ENCODE assay signal across 1 cellular context in genomic region chr12:57744777-57745484, GRCh38.
TF ChIP-seq lines count a peak whose summit lies in the region.

A gene with protein sequence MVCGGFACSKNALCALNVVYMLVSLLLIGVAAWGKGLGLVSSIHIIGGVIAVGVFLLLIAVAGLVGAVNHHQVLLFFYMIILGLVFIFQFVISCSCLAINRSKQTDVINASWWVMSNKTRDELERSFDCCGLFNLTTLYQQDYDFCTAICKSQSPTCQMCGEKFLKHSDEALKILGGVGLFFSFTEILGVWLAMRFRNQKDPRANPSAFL (plus strand): TSS chr12:57745039. CDS start chr12:57745155, 116 bp downstream.

TF ChIP-seq in HepG2, 621 proteins besides CTCF, POLR2A, EP300 and RAD21 (continues in another document):
- TF ChIP-seq, protein P1, sequence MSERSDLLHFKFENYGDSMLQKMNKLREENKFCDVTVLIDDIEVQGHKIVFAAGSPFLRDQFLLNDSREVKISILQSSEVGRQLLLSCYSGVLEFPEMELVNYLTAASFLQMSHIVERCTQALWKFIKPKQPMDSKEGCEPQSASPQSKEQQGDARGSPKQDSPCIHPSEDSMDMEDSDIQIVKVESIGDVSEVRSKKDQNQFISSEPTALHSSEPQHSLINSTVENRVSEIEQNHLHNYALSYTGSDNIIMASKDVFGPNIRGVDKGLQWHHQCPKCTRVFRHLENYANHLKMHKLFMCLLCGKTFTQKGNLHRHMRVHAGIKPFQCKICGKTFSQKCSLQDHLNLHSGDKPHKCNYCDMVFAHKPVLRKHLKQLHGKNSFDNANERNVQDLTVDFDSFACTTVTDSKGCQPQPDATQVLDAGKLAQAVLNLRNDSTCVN (CRISPR knock-in tag; IDR thresholded peaks at IDR 0.05; ENCODE audit: borderline replicate concordance), result no peak
- no peak for TF ChIP-seq ZNF446 (CRISPR knock-in tag; IDR thresholded peaks at IDR 0.05)
- peak; percentile 68 for TF ChIP-seq ETV5 (CRISPR knock-in tag; IDR thresholded peaks at IDR 0.05; ENCODE audit: borderline replicate concordance)
- TF ChIP-seq ARNT2 (CRISPR knock-in tag; IDR thresholded peaks at IDR 0.05; ENCODE audit: low read depth), result no peak
- 0 out of 2 replicates have a peak, but pooled peaks have one; percentile 12 for TF ChIP-seq ARID2 (CRISPR knock-in tag; IDR thresholded peaks at IDR 0.05; ENCODE audit: borderline replicate concordance)
- TF ChIP-seq EED (CRISPR knock-in tag; IDR thresholded peaks at IDR 0.05), result no peak
- TF ChIP-seq MED1 (CRISPR knock-in tag; IDR thresholded peaks at IDR 0.05), result 0 out of 2 replicates have a peak, but pooled peaks have one; percentile 25
- no peak for TF ChIP-seq KAT7 (CRISPR knock-in tag; IDR thresholded peaks at IDR 0.05; ENCODE audit: borderline replicate concordance)
- TF ChIP-seq, protein P2, sequence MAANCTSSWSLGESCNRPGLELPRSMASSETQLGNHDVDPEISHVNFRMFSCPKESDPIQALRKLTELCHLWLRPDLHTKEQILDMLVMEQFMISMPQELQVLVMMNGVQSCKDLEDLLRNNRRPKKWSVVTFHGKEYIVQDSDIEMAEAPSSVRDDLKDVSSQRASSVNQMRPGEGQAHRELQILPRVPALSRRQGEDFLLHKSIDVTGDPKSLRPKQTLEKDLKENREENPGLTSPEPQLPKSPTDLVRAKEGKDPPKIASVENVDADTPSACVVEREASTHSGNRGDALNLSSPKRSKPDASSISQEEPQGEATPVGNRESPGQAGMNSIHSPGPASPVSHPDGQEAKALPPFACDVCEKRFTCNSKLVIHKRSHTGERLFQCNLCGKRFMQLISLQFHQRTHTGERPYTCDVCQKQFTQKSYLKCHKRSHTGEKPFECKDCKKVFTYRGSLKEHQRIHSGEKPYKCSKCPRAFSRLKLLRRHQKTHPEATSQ (CRISPR knock-in tag; IDR thresholded peaks at IDR 0.05; ENCODE audit: borderline replicate concordance), result no peak
- TF ChIP-seq FLYWCH1 (CRISPR knock-in tag; IDR thresholded peaks at IDR 0.05), result no peak
- TF ChIP-seq SAFB2 (CRISPR knock-in tag; IDR thresholded peaks at IDR 0.05; ENCODE audit: borderline replicate concordance, low read depth), result no peak
- TF ChIP-seq ZKSCAN5 (CRISPR knock-in tag; IDR thresholded peaks at IDR 0.05), result no peak
- TF ChIP-seq FIP1L1 (IDR thresholded peaks at IDR 0.05; ENCODE audit: borderline replicate concordance, insufficient read depth, low read depth, low read length), result no peak
- TF ChIP-seq SRSF4 (IDR thresholded peaks at IDR 0.05; ENCODE audit: low read depth, low read length, poor library complexity, severe bottlenecking), result no peak
- TF ChIP-seq, protein P3, sequence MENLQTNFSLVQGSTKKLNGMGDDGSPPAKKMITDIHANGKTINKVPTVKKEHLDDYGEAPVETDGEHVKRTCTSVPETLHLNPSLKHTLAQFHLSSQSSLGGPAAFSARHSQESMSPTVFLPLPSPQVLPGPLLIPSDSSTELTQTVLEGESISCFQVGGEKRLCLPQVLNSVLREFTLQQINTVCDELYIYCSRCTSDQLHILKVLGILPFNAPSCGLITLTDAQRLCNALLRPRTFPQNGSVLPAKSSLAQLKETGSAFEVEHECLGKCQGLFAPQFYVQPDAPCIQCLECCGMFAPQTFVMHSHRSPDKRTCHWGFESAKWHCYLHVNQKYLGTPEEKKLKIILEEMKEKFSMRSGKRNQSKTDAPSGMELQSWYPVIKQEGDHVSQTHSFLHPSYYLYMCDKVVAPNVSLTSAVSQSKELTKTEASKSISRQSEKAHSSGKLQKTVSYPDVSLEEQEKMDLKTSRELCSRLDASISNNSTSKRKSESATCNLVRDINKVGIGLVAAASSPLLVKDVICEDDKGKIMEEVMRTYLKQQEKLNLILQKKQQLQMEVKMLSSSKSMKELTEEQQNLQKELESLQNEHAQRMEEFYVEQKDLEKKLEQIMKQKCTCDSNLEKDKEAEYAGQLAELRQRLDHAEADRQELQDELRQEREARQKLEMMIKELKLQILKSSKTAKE (CRISPR knock-in tag; IDR thresholded peaks at IDR 0.05; ENCODE audit: borderline replicate concordance), result no peak
- no peak for TF ChIP-seq BORCS8-MEF2B (CRISPR knock-in tag; IDR thresholded peaks at IDR 0.05)
- no peak for TF ChIP-seq ZNF788 (CRISPR knock-in tag; IDR thresholded peaks at IDR 0.05; ENCODE audit: borderline replicate concordance)
- TF ChIP-seq, protein P4, sequence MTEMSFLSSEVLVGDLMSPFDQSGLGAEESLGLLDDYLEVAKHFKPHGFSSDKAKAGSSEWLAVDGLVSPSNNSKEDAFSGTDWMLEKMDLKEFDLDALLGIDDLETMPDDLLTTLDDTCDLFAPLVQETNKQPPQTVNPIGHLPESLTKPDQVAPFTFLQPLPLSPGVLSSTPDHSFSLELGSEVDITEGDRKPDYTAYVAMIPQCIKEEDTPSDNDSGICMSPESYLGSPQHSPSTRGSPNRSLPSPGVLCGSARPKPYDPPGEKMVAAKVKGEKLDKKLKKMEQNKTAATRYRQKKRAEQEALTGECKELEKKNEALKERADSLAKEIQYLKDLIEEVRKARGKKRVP (CRISPR knock-in tag; IDR thresholded peaks at IDR 0.05), result no peak
- TF ChIP-seq JUN (CRISPR knock-in tag; IDR thresholded peaks at IDR 0.05), result no peak
- TF ChIP-seq ZNF615 (CRISPR knock-in tag; IDR thresholded peaks at IDR 0.05; ENCODE audit: borderline replicate concordance), result no peak
- no peak for TF ChIP-seq CHD4 (IDR thresholded peaks at IDR 0.05; ENCODE audit: borderline replicate concordance, low read length)
- TF ChIP-seq RAD51 (IDR thresholded peaks at IDR 0.05; ENCODE audit: borderline replicate concordance), result no peak
- no peak for TF ChIP-seq NR2C2 (CRISPR knock-in tag; IDR thresholded peaks at IDR 0.05; ENCODE audit: borderline replicate concordance)
- no peak for TF ChIP-seq CBFB (CRISPR knock-in tag; IDR thresholded peaks at IDR 0.05)
- no peak for TF ChIP-seq ZNF629 (CRISPR knock-in tag; conservative IDR thresholded peaks at IDR 0.05)
- no peak for TF ChIP-seq ZNF24 (IDR thresholded peaks at IDR 0.05)
- no peak for TF ChIP-seq ARHGAP35 (CRISPR knock-in tag; IDR thresholded peaks at IDR 0.05; ENCODE audit: borderline replicate concordance)
- TF ChIP-seq PITX1 (CRISPR knock-in tag; IDR thresholded peaks at IDR 0.05), result no peak
- TF ChIP-seq ZNF800 (CRISPR knock-in tag; IDR thresholded peaks at IDR 0.05), result 0 out of 2 replicates have a peak, but pooled peaks have one; percentile 60
- TF ChIP-seq ZNF367 (CRISPR knock-in tag; IDR thresholded peaks at IDR 0.05; ENCODE audit: borderline replicate concordance), result peak; percentile 41; the same call in 1 of the 2 replicates
- TF ChIP-seq PRDM15 (CRISPR knock-in tag; IDR thresholded peaks at IDR 0.05), result 0 out of 2 replicates have a peak, but pooled peaks have one; percentile 26
- TF ChIP-seq TCF7L2 (IDR thresholded peaks at IDR 0.05; ENCODE audit: low read depth, low read length), result no peak
- TF ChIP-seq ZNF549 (CRISPR knock-in tag; IDR thresholded peaks at IDR 0.05), result no peak
- no peak for TF ChIP-seq ZNF292 (CRISPR knock-in tag; IDR thresholded peaks at IDR 0.05; ENCODE audit: borderline replicate concordance, low read depth)
- no peak for TF ChIP-seq MIXL1 (CRISPR knock-in tag; IDR thresholded peaks at IDR 0.05)
- TF ChIP-seq BRD4 (CRISPR knock-in tag; IDR thresholded peaks at IDR 0.05), result no peak
- no peak for TF ChIP-seq ZBTB8A (CRISPR knock-in tag; IDR thresholded peaks at IDR 0.05; ENCODE audit: borderline replicate concordance, low read depth)
- TF ChIP-seq YY1 (IDR thresholded peaks at IDR 0.05; ENCODE audit: insufficient read depth, insufficient replicate concordance, low read depth, low read length), result no peak
- TF ChIP-seq, protein P5, sequence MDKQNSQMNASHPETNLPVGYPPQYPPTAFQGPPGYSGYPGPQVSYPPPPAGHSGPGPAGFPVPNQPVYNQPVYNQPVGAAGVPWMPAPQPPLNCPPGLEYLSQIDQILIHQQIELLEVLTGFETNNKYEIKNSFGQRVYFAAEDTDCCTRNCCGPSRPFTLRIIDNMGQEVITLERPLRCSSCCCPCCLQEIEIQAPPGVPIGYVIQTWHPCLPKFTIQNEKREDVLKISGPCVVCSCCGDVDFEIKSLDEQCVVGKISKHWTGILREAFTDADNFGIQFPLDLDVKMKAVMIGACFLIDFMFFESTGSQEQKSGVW (CRISPR knock-in tag; IDR thresholded peaks at IDR 0.05; ENCODE audit: borderline replicate concordance), result no peak
- TF ChIP-seq ZBTB7B (CRISPR knock-in tag; IDR thresholded peaks at IDR 0.05), result peak; percentile 16; the same call in 1 of the 2 replicates
- no peak for TF ChIP-seq ZNF639 (CRISPR knock-in tag; conservative IDR thresholded peaks at IDR 0.05)
- no peak for TF ChIP-seq NR0B2 (CRISPR knock-in tag; IDR thresholded peaks at IDR 0.05)
- TF ChIP-seq SP4 (CRISPR knock-in tag; IDR thresholded peaks at IDR 0.05), result peak; percentile 78
- no peak for TF ChIP-seq FOXO1 (CRISPR knock-in tag; IDR thresholded peaks at IDR 0.05)
- TF ChIP-seq GABPA (IDR thresholded peaks at IDR 0.05; ENCODE audit: low read depth, low read length), result peak; percentile 71
- peak; percentile 94 for TF ChIP-seq GABPA (CRISPR knock-in tag; IDR thresholded peaks at IDR 0.05; ENCODE audit: low read depth)
- no peak for TF ChIP-seq HMGA1 (CRISPR knock-in tag; conservative IDR thresholded peaks at IDR 0.05)
- TF ChIP-seq ONECUT2 (CRISPR knock-in tag; IDR thresholded peaks at IDR 0.05), result peak; percentile 21; the same call in 1 of the 2 replicates
- no peak for TF ChIP-seq ZBTB3 (CRISPR knock-in tag; IDR thresholded peaks at IDR 0.05; ENCODE audit: borderline replicate concordance, low read depth)
- TF ChIP-seq, protein P6, sequence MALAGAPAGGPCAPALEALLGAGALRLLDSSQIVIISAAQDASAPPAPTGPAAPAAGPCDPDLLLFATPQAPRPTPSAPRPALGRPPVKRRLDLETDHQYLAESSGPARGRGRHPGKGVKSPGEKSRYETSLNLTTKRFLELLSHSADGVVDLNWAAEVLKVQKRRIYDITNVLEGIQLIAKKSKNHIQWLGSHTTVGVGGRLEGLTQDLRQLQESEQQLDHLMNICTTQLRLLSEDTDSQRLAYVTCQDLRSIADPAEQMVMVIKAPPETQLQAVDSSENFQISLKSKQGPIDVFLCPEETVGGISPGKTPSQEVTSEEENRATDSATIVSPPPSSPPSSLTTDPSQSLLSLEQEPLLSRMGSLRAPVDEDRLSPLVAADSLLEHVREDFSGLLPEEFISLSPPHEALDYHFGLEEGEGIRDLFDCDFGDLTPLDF (CRISPR knock-in tag; IDR thresholded peaks at IDR 0.05), result no peak
- no peak for TF ChIP-seq NFIB (CRISPR knock-in tag; IDR thresholded peaks at IDR 0.05; ENCODE audit: borderline replicate concordance)
- TF ChIP-seq ZNF224 (CRISPR knock-in tag; IDR thresholded peaks at IDR 0.05), result 0 out of 2 replicates have a peak, but pooled peaks have one; percentile 69
- no peak for TF ChIP-seq HCFC1 (IDR thresholded peaks at IDR 0.05; ENCODE audit: low read depth, low read length)
- peak; percentile 8 for TF ChIP-seq PHF5A (CRISPR knock-in tag; IDR thresholded peaks at IDR 0.05; ENCODE audit: low read depth, unreplicated experiment)
- no peak for TF ChIP-seq GATAD2A (CRISPR knock-in tag; IDR thresholded peaks at IDR 0.05)
